1 cellular context compared by ENCODE assay signal in genomic region chr17:61862975-61863800, GRCh38.
TF ChIP-seq lines count a peak whose summit lies in the region.

BRIP1 (minus strand) TSS chr17:61863528; CDS start chr17:61861539, 1,989 bp downstream.

TF ChIP-seq in K562, 482 proteins besides CTCF, POLR2A, EP300 and RAD21 (continued from another document and continues in another):
- TF ChIP-seq, protein P1, sequence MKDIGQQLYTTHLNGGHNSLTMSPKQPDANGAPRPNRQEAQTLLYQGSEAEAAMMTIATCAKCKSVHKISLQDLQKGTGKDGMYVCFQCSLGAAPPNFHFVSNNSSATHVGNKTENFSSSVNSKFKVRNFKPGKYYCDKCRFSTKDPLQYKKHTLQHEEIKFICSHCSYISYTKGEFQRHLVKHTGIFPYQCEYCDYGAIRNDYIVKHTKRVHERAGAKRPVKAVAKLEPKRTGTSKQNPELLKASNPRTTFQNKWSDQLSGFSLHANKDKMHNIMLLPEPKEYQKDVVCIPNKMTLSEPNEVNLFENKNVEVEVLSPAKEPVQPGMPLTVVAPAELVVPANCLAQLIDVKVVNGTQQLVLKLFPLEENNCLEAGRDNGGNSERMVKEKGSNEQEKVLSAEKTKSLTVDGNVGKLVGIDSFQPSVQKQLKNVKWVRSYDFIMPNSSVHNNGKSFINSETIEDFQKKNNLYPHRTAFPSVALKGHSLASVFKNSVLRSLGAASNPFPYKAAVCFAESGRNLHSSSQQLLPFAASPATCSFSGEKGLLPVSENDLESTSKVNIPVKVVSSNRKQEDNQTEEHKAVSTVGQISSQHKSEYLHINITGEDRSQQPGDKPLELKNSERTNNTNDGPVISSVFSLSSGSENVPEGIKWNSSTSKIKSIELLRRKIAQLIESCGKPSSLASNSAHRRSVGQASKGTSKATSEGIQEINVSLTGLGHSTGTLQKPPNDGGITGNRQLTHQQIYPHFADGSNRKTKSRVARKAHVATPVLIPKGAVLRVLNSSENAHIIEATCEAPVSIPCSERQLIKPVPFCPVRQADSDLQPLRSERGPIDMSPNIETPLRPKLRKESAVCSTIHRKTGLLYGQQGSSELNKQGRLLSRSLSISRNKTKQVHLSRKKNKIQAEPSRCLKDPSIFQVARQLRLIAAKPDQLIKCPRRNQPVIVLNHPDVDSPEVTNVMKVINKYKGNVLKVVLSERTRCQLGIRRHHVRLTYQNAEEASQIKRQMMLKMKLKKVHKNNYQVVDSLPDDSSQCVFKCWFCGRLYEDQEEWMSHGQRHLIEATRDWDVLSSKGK (CRISPR knock-in tag; IDR thresholded peaks at IDR 0.05), result no peak
- TF ChIP-seq GTF2E2 (tag; IDR thresholded peaks at IDR 0.05) (peak; percentile 94), CBFB (CRISPR knock-in tag; IDR thresholded peaks at IDR 0.05) (0 out of 2 replicates have a peak, but pooled peaks have one; percentile 26), MIER1 (IDR thresholded peaks at IDR 0.05; ENCODE audit: low read depth) (no peak), CREB3 (tag; conservative IDR thresholded peaks at IDR 0.05; ENCODE audit: low read depth) (no peak), ZNF707 (CRISPR knock-in tag; conservative IDR thresholded peaks at IDR 0.05) (no peak), BCLAF1 (IDR thresholded peaks at IDR 0.05; ENCODE audit: borderline replicate concordance in 1 of 2, control insufficient read depth in 1 of 2, low read depth in 2 of 2, low read length in 1 of 2) (peak in 1 of 2 experiments; percentile 60; a peak in 1 of 4 replicates), PYGO2 (tag; IDR thresholded peaks at IDR 0.05) (no peak), NR2C2 (CRISPR knock-in tag; IDR thresholded peaks at IDR 0.05) (no peak; the same call in 1 of the 2 replicates), NR2C2 (tag; IDR thresholded peaks at IDR 0.05) (peak; percentile 96), RBFOX2 (IDR thresholded peaks at IDR 0.05; ENCODE audit: low read depth, low read length) (peak; percentile 89), ZNF589 (CRISPR knock-in tag; IDR thresholded peaks at IDR 0.05; ENCODE audit: low read depth) (no peak), NR1H2 (CRISPR knock-in tag; IDR thresholded peaks at IDR 0.05) (0 out of 2 replicates have a peak, but pooled peaks have one; percentile 27), CHD2 (IDR thresholded peaks at IDR 0.05; ENCODE audit: low read depth, low read length) (peak; percentile 74), KAT8 (IDR thresholded peaks at IDR 0.05; ENCODE audit: low read depth) (no peak), RCOR1 (IDR thresholded peaks at IDR 0.05; ENCODE audit: borderline replicate concordance in 1 of 2, low read depth in 2 of 2, low read length in 2 of 2) (peak in 1 of 2 experiments; percentile 29; a peak in 1 of 4 replicates), SP1 (CRISPR knock-in tag; IDR thresholded peaks at IDR 0.05) (peak; percentile 43; the same call in 1 of the 2 replicates), MAFG (tag; conservative IDR thresholded peaks at IDR 0.05) (no peak), NFIC (IDR thresholded peaks at IDR 0.05) (no peak), CBX2 (IDR thresholded peaks at IDR 0.05; ENCODE audit: insufficient read depth, low read length, poor library complexity, severe bottlenecking) (no peak), ZNF79 (CRISPR knock-in tag; IDR thresholded peaks at IDR 0.05; ENCODE audit: low read depth) (no peak), THRA (IDR thresholded peaks at IDR 0.05) (no peak), NRF1 (conservative IDR thresholded peaks at IDR 0.05 in 1 of 2, IDR thresholded peaks at IDR 0.05 in 1 of 2) (peak in 1 of 2 experiments; percentile 26; a peak in 1 of 4 replicates), ARID2 (IDR thresholded peaks at IDR 0.05) (no peak), SMARCA4 (IDR thresholded peaks at IDR 0.05) (no peak), XRCC3 (IDR thresholded peaks at IDR 0.05) (no peak), EP400 (IDR thresholded peaks at IDR 0.05) (peak; percentile 79), ZC3H8 (IDR thresholded peaks at IDR 0.05) (no peak), ETV1 (tag; conservative IDR thresholded peaks at IDR 0.05; ENCODE audit: low read depth) (no peak), ZNF830 (CRISPR knock-in tag; IDR thresholded peaks at IDR 0.05) (no peak), HDAC8 (tag; IDR thresholded peaks at IDR 0.05) (no peak), FOXJ3 (CRISPR knock-in tag; IDR thresholded peaks at IDR 0.05) (0 out of 2 replicates have a peak, but pooled peaks have one; percentile 14), ZBTB5 (IDR thresholded peaks at IDR 0.05) (0 out of 2 replicates have a peak, but pooled peaks have one; percentile 41), BRF1 (IDR thresholded peaks at IDR 0.05; ENCODE audit: borderline replicate concordance, extremely low read depth, insufficient read length) (no peak)
- TF ChIP-seq, protein P2, sequence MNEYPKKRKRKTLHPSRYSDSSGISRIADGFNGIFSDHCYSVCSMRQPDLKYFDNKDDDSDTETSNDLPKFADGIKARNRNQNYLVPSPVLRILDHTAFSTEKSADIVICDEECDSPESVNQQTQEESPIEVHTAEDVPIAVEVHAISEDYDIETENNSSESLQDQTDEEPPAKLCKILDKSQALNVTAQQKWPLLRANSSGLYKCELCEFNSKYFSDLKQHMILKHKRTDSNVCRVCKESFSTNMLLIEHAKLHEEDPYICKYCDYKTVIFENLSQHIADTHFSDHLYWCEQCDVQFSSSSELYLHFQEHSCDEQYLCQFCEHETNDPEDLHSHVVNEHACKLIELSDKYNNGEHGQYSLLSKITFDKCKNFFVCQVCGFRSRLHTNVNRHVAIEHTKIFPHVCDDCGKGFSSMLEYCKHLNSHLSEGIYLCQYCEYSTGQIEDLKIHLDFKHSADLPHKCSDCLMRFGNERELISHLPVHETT (CRISPR knock-in tag; conservative IDR thresholded peaks at IDR 0.05 in 1 of 2, IDR thresholded peaks at IDR 0.05 in 1 of 2), result no peak
- TF ChIP-seq, protein P3, sequence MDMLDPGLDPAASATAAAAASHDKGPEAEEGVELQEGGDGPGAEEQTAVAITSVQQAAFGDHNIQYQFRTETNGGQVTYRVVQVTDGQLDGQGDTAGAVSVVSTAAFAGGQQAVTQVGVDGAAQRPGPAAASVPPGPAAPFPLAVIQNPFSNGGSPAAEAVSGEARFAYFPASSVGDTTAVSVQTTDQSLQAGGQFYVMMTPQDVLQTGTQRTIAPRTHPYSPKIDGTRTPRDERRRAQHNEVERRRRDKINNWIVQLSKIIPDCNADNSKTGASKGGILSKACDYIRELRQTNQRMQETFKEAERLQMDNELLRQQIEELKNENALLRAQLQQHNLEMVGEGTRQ (CRISPR knock-in tag; IDR thresholded peaks at IDR 0.05), result no peak
- TF ChIP-seq, protein P4, sequence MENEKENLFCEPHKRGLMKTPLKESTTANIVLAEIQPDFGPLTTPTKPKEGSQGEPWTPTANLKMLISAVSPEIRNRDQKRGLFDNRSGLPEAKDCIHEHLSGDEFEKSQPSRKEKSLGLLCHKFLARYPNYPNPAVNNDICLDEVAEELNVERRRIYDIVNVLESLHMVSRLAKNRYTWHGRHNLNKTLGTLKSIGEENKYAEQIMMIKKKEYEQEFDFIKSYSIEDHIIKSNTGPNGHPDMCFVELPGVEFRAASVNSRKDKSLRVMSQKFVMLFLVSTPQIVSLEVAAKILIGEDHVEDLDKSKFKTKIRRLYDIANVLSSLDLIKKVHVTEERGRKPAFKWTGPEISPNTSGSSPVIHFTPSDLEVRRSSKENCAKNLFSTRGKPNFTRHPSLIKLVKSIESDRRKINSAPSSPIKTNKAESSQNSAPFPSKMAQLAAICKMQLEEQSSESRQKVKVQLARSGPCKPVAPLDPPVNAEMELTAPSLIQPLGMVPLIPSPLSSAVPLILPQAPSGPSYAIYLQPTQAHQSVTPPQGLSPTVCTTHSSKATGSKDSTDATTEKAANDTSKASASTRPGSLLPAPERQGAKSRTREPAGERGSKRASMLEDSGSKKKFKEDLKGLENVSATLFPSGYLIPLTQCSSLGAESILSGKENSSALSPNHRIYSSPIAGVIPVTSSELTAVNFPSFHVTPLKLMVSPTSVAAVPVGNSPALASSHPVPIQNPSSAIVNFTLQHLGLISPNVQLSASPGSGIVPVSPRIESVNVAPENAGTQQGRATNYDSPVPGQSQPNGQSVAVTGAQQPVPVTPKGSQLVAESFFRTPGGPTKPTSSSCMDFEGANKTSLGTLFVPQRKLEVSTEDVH (IDR thresholded peaks at IDR 0.05; ENCODE audit: low read depth, partially characterized antibody), result peak; percentile 99
- TF ChIP-seq, protein P5, sequence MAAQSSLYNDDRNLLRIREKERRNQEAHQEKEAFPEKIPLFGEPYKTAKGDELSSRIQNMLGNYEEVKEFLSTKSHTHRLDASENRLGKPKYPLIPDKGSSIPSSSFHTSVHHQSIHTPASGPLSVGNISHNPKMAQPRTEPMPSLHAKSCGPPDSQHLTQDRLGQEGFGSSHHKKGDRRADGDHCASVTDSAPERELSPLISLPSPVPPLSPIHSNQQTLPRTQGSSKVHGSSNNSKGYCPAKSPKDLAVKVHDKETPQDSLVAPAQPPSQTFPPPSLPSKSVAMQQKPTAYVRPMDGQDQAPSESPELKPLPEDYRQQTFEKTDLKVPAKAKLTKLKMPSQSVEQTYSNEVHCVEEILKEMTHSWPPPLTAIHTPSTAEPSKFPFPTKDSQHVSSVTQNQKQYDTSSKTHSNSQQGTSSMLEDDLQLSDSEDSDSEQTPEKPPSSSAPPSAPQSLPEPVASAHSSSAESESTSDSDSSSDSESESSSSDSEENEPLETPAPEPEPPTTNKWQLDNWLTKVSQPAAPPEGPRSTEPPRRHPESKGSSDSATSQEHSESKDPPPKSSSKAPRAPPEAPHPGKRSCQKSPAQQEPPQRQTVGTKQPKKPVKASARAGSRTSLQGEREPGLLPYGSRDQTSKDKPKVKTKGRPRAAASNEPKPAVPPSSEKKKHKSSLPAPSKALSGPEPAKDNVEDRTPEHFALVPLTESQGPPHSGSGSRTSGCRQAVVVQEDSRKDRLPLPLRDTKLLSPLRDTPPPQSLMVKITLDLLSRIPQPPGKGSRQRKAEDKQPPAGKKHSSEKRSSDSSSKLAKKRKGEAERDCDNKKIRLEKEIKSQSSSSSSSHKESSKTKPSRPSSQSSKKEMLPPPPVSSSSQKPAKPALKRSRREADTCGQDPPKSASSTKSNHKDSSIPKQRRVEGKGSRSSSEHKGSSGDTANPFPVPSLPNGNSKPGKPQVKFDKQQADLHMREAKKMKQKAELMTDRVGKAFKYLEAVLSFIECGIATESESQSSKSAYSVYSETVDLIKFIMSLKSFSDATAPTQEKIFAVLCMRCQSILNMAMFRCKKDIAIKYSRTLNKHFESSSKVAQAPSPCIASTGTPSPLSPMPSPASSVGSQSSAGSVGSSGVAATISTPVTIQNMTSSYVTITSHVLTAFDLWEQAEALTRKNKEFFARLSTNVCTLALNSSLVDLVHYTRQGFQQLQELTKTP (IDR thresholded peaks at IDR 0.05; ENCODE audit: low read depth in 1 of 2, partially characterized antibody in 2 of 2), result peak in 1 of 2 experiments; percentile 17
